In genomic region chr19:50358483-50359431, GRCh38 we compare ENCODE assay signal across 8 cellular contexts. TPM values are rescaled to one million over a fixed set of nuclear protein-coding genes. Genes with fewer than 3 reads are reported as not detected.
A peak's percentile ranks its signal among the peaks of the same experiment; 100 is the strongest.
DNase-seq lines count a peak whose midpoint lies in the region; TF ChIP-seq lines count a peak whose summit lies in the region.

No MANE protein-coding gene starts in this region.

- no peaks in the 10 kb centered on the region for H3K4me1 Mint-ChIP-seq in HFFc6 (ENCODE audit: low read depth)

- DNase-seq in NCI-H2227 treated with DMSO at 0.1 percent for 48 hours (lab: John Stamatoyannopoulos, UW) (peak; percentile 71), fibroblast of peridontal ligament (ENCODE audit: extremely low read depth) (peak; percentile 34), retinal pigment epithelial cell (ENCODE audit: low read depth) (no peak), NCI-H146 (lab: John Stamatoyannopoulos, UW) (no peak), HFFc6 (no peak), NCI-H526 (lab: John Stamatoyannopoulos, UW) (no peak)
- DNase-seq in activated T-cell treated with anti-CD3 and anti-CD28 coated beads, Interleukin-2, amount 50 U/mL, for 48 hours: peak; percentile 84 to 87

- no peak overlapping the region for H3K27ac Mint-ChIP-seq in HFFc6

- H3K4me3 Mint-ChIP-seq in HFFc6: no peak overlapping the region

- H3K4me3 ChIP-seq in GM08714 (ENCODE audit: low read length) (peak overlapping the region; percentile 55; the same call in 1 of the 2 replicates), retinal pigment epithelial cell (ENCODE audit: low read length) (peak overlapping the region; percentile 37)

- H3K36me3 Mint-ChIP-seq in HFFc6 (ENCODE audit: low read depth): no peaks in the 10 kb centered on the region

- peaks cover 10% of the 10 kb centered on the region for H3K27me3 Mint-ChIP-seq in HFFc6 (ENCODE audit: insufficient read depth)

- no peak for TF ChIP-seq CTCF in retinal pigment epithelial cell (conservative IDR thresholded peaks at IDR 0.05; ENCODE audit: low read depth, low read length)
- no peak for TF ChIP-seq CTCF in HFFc6 (IDR thresholded peaks at IDR 0.05)

- 0 out of 2 replicates have a peak, but pooled peaks cover 4% of the 10 kb centered on the region for H3K9me3 Mint-ChIP-seq in HFFc6

RNA-seq across cellular contexts. Expression of gene NAPSA, which starts 6.7 kb away (rescaled TPM):
- under 1 TPM in 4 of 6 experiments, not detected in 2; 0.12 to 0.66 (median 0.41) TPM for total RNA-seq in HFFc6 (2021; fragmentation: NEBNext Ultra II Directional; extraction: Animal tissue kit (Norgen Biotek cat#: 25700))

RNA-seq across cellular contexts. Expression of gene NR1H2, which starts 17.5 kb away (rescaled TPM):
- total RNA-seq in HFFc6 (2021; fragmentation: NEBNext Ultra II Directional; extraction: Animal tissue kit (Norgen Biotek cat#: 25700)): 10 to 100 TPM; 66.6 to 76.0 (median 70.1) TPM

RNA-seq across cellular contexts. Expression of gene POLD1, which starts 25.4 kb away (rescaled TPM):
- 10 to 100 TPM; 21.7 to 37.8 (median 33.7) TPM for total RNA-seq in HFFc6 (2021; fragmentation: NEBNext Ultra II Directional; extraction: Animal tissue kit (Norgen Biotek cat#: 25700))

RNA-seq across cellular contexts. Expression of gene KCNC3, which starts 29.6 kb away (rescaled TPM):
- total RNA-seq in HFFc6 (2021; fragmentation: NEBNext Ultra II Directional; extraction: Animal tissue kit (Norgen Biotek cat#: 25700)): not detected

RNA-seq across cellular contexts. Expression of gene SPIB, which starts 60.0 kb away (rescaled TPM):
- total RNA-seq in HFFc6 (2021; fragmentation: NEBNext Ultra II Directional; extraction: Animal tissue kit (Norgen Biotek cat#: 25700)): not detected

Comparison
In these comparisons a context has a peak if more than half of its experiments do, and no peak if none do; other contexts are left out.
1. DNase-seq: peak in NCI-H2227 treated with DMSO at 0.1 percent for 48 hours (single experiment), activated T-cell treated with anti-CD3 and anti-CD28 coated beads, Interleukin-2, amount 50 U/mL, for 48 hours (2 of 2) and fibroblast of peridontal ligament (single experiment); none in retinal pigment epithelial cell (single experiment), NCI-H146 (single experiment), HFFc6 (single experiment) and NCI-H526 (0 of 2).